ENCODE assay signal across 15 cellular contexts in genomic region chr7:1232623-1233327, GRCh38. TPM values are rescaled to one million over a fixed set of nuclear protein-coding genes. Genes with fewer than 3 reads are reported as not detected.
DNase-seq lines count a peak whose midpoint lies in the region; TF ChIP-seq lines count a peak whose summit lies in the region.
"Had no signal": no experiment of that assay in that cellular context is flagged by ENCODE, and none has a peak within 500 bp of the region (broad histone marks: within the 10 kb centered on the region; RNA-seq: fewer than 3 reads in every experiment).

TSS of gene UNCX (plus strand) at chr7:1232872. CDS start at chr7:1233018, 146 bp downstream.

- peaks cover 90% of the 10 kb centered on the region for H3K27me3 ChIP-seq in H7 (ENCODE audit: control insufficient read depth, insufficient read depth, low read length)

- H3K27ac Mint-ChIP-seq in activated naive CD8-positive, alpha-beta T cell treated with anti-CD3 and anti-CD28 coated beads for 36 hours: no peak within 1 kb of the TSS
- H3K27ac Mint-ChIP-seq in nephron: peak within 1 kb of the TSS in 1 of 3 experiments; percentile 86

- DNase-seq in NCI-H82 (lab: John Stamatoyannopoulos, UW) (peak; percentile 53), NCI-H82 treated with DMSO at 0.1 percent for 48 hours (lab: John Stamatoyannopoulos, UW; ENCODE audit: unreplicated experiment) (no peak), H7 (peak; percentile 89), NCI-H1694 treated with DMSO at 0.1 percent for 48 hours (lab: John Stamatoyannopoulos, UW) (no peak), midbrain (lab: John Stamatoyannopoulos, UW) (no peak), NCI-H510A (lab: John Stamatoyannopoulos, UW) (no peak)
- no peak for DNase-seq in activated naive CD8-positive, alpha-beta T cell treated with anti-CD3 and anti-CD28 coated beads for 36 hours
- DNase-seq: activated CD4-positive, alpha-beta T cell treated with anti-CD3 and anti-CD28 coated beads for 4 hours; activated naive CD4-positive, alpha-beta T cell treated with Interleukin-2 at 50 U/mL for 16 hours; hippocampal formation; NCI-H2029 treated with DMSO at 0.1 percent for 48 hours; upper lobe of right lung had no signal

- no peak for TF ChIP-seq CTCF in nephron (IDR thresholded peaks at IDR 0.05; ENCODE audit: unreplicated experiment in 3 of 3)

- no peaks in the 10 kb centered on the region for H3K36me3 ChIP-seq in H7 (replicated peaks; ENCODE audit: control insufficient read depth, insufficient read depth, low read length)
- H3K36me3 ChIP-seq: esophagus muscularis mucosa, upper lobe of right lung had no signal

- peak within 1 kb of the TSS; percentile 47 for H3K4me3 Mint-ChIP-seq in activated naive CD8-positive, alpha-beta T cell treated with anti-CD3 and anti-CD28 coated beads for 36 hours
- peak within 1 kb of the TSS; percentile 43 to 76 (median 58) for H3K4me3 Mint-ChIP-seq in nephron

- H3K36me3 Mint-ChIP-seq in activated naive CD8-positive, alpha-beta T cell treated with anti-CD3 and anti-CD28 coated beads for 36 hours: peaks cover 2% of the 10 kb centered on the region
- H3K36me3 Mint-ChIP-seq in nephron (ENCODE audit: low read depth): no peaks in the 10 kb centered on the region

- H3K4me3 ChIP-seq in H7 (ENCODE audit: insufficient read depth, low read depth, low read length): no peak within 1 kb of the TSS; the same call in 1 of the 2 replicates
- H3K4me3 ChIP-seq: esophagus muscularis mucosa, upper lobe of right lung had no signal

- H3K4me1 Mint-ChIP-seq in activated naive CD8-positive, alpha-beta T cell treated with anti-CD3 and anti-CD28 coated beads for 36 hours: peaks cover 23% of the 10 kb centered on the region
- peaks cover 9% of the 10 kb centered on the region for H3K4me1 Mint-ChIP-seq in nephron

- no peaks in the 10 kb centered on the region for H3K9me3 Mint-ChIP-seq in activated naive CD8-positive, alpha-beta T cell treated with anti-CD3 and anti-CD28 coated beads for 36 hours
- H3K9me3 Mint-ChIP-seq in nephron: no peaks in the 10 kb centered on the region

- H3K27me3 Mint-ChIP-seq in activated naive CD8-positive, alpha-beta T cell treated with anti-CD3 and anti-CD28 coated beads for 36 hours: peaks cover 76% of the 10 kb centered on the region
- peaks cover 85% of the 10 kb centered on the region for H3K27me3 Mint-ChIP-seq in nephron (ENCODE audit: low read depth)

RNA-seq across cellular contexts. Expression of gene UNCX, which starts in this region (rescaled TPM):
- not detected in 2 replicates for total RNA-seq in H7 (2014; rRNA removed; shearing (Covaris generic))
- total RNA-seq in activated naive CD8-positive, alpha-beta T cell treated with anti-CD3 and anti-CD28 coated beads for 36 hours: not detected
- total RNA-seq: esophagus muscularis mucosa, lower leg skin, upper lobe of right lung had no signal

Comparison
In these comparisons a context has a peak if more than half of its experiments do, and no peak if none do; other contexts are left out.
1. Peak in DNase-seq in H7; RNA of the gene not detected or under 1 TPM.